In genomic region chr15:32513378-32513777, GRCh38 we compare ENCODE assay signal across 4 cellular contexts. TPM values are rescaled to one million over a fixed set of nuclear protein-coding genes. Genes with fewer than 3 reads are reported as not detected.
"Had no signal": no experiment of that assay in that cellular context is flagged by ENCODE, and none has a peak within 500 bp of the region (broad histone marks: within the 10 kb centered on the region; RNA-seq: fewer than 3 reads in every experiment).

No MANE protein-coding gene starts in this region.

RNA-seq across cellular contexts. Expression of gene GOLGA8O, which starts 57.9 kb away (rescaled TPM):
- total RNA-seq: GM23338, H1, H9, HT-29 had no signal
- polyA plus RNA-seq: GM23338, H1 had no signal
